In genomic region chr17:75654176-75654575, GRCh38 we compare ENCODE assay signal across 1 cellular context.
TF ChIP-seq lines count a peak whose summit lies in the region.

No MANE protein-coding gene starts in this region.

TF ChIP-seq in HCT116, 20 proteins besides CTCF, POLR2A, EP300 and RAD21:
- TF ChIP-seq CBX3 (IDR thresholded peaks at IDR 0.05; ENCODE audit: low read depth): no peak
- TF ChIP-seq TCF7L2 (IDR thresholded peaks at IDR 0.05; ENCODE audit: borderline replicate concordance, extremely low read depth, insufficient read depth, insufficient read length): peak; percentile 18
